Comparison of ENCODE assay signal across 1 cellular context in genomic region chr7:93830141-93830925, GRCh38.
TF ChIP-seq lines count a peak whose summit lies in the region.

No MANE protein-coding gene starts in this region.

TF ChIP-seq in H1, 55 proteins besides CTCF, POLR2A, EP300 and RAD21:
- TF ChIP-seq BCL11A (IDR thresholded peaks at IDR 0.05; ENCODE audit: low read depth in 2 of 2, low read length in 2 of 2) (no peak), HDAC2 (IDR thresholded peaks at IDR 0.05; ENCODE audit: borderline replicate concordance in 1 of 2, low read depth in 2 of 2, low read length in 2 of 2) (no peak), BACH1 (IDR thresholded peaks at IDR 0.05; ENCODE audit: low read length) (no peak), HDAC6 (IDR thresholded peaks at IDR 0.05; ENCODE audit: low read depth, low read length) (no peak), POLR2AphosphoS5 (IDR thresholded peaks at IDR 0.05; ENCODE audit: low read depth, low read length) (no peak), JUND (IDR thresholded peaks at IDR 0.05; ENCODE audit: low read length) (no peak), ATF3 (IDR thresholded peaks at IDR 0.05; ENCODE audit: insufficient read depth, low read depth, low read length) (no peak), POU5F1 (IDR thresholded peaks at IDR 0.05; ENCODE audit: low read depth, low read length) (no peak), SAP30 (IDR thresholded peaks at IDR 0.05; ENCODE audit: insufficient read depth, insufficient replicate concordance, low read length) (no peak), CBX5 (IDR thresholded peaks at IDR 0.05; ENCODE audit: low read depth, low read length) (no peak), CHD1 (IDR thresholded peaks at IDR 0.05; ENCODE audit: low read depth, low read length) (no peak), FOSL1 (IDR thresholded peaks at IDR 0.05; ENCODE audit: insufficient read depth, low read depth, low read length) (no peak), YY1 (IDR thresholded peaks at IDR 0.05; ENCODE audit: low read depth, low read length) (no peak), CEBPB (IDR thresholded peaks at IDR 0.05; ENCODE audit: low read depth, low read length) (no peak), E2F6 (IDR thresholded peaks at IDR 0.05) (no peak), NRF1 (IDR thresholded peaks at IDR 0.05; ENCODE audit: low read depth, low read length) (no peak)
